Comparison of ENCODE assay signal across 27 cellular contexts in genomic region chr16:782263-782662, GRCh38. TPM values are rescaled to one million over a fixed set of nuclear protein-coding genes. Genes with fewer than 3 reads are reported as not detected.
"Had no signal": no experiment of that assay in that cellular context is flagged by ENCODE, and none has a peak within 500 bp of the region (broad histone marks: within the 10 kb centered on the region; RNA-seq: fewer than 3 reads in every experiment).

No MANE protein-coding gene starts in this region.

- H3K4me3 ChIP-seq: ascending aorta, body of pancreas, Peyer's patch had no signal

- H3K9me3 ChIP-seq: ascending aorta, body of pancreas, Peyer's patch had no signal

- H3K27ac ChIP-seq: ascending aorta, body of pancreas, Peyer's patch had no signal

- DNase-seq: activated CD4-positive, alpha-beta T cell treated with anti-CD3 and anti-CD28 coated beads for 48 hours; activated CD4-positive, alpha-beta T cell treated with anti-CD3 and anti-CD28 coated beads, Interleukin-2, amount 50 U/mL, for 4 hours; activated CD4-positive, CD25-positive, alpha-beta regulatory T cell treated with anti-CD3 and anti-CD28 coated beads, Interleukin-2, amount 50 U/mL, for 72 hours; activated CD8-positive, alpha-beta memory T cell treated with anti-CD3 and anti-CD28 coated beads, Interleukin-2, amount 50 U/mL, for 48 hours; activated CD8-positive, alpha-beta T cell treated with anti-CD3 and anti-CD28 coated beads, Interleukin-2, amount 10 ng/mL, durations not matched to agents 7 days and 5 days; activated effector memory CD4-positive, alpha-beta T cell treated with Interleukin-2 at 50 U/mL for 16 hours; activated naive CD4-positive, alpha-beta T cell; activated naive CD8-positive, alpha-beta T cell treated with anti-CD3 and anti-CD28 coated beads, Interleukin-2, amount 50 U/mL, for 24 hours; activated T-cell treated with anti-CD3 and anti-CD28 coated beads, Interleukin-2, amount 50 U/mL, for 24 hours; amniotic stem cell; body of pancreas; KG1; MM.1S; NCI-H1930; NCI-H2227 treated with DMSO at 0.1 percent for 48 hours; NCI-H446 treated with DMSO at 0.1 percent for 48 hours; NCI-H524 treated with DMSO at 0.1 percent for 48 hours; NCI-H774; NK-92 treated with Interleukin-12 subunit alpha and Interleukin-12 subunit beta, amount 100 ng/mL, for 24 hours; OCI-M1; Peyer's patch; SHP77 had no signal

- H3K27me3 ChIP-seq: ascending aorta, Peyer's patch had no signal

RNA-seq across cellular contexts. Expression of gene GNG13, which starts 18.3 kb away (rescaled TPM):
- total RNA-seq: activated CD8-positive, alpha-beta T cell treated with anti-CD3 and anti-CD28 coated beads, Interleukin-2, amount 10 ng/mL, durations not matched to agents 7 days and 5 days; activated naive CD4-positive, alpha-beta T cell treated with anti-CD3 and anti-CD28 coated beads, Interleukin-2, amount 50 U/mL, for 72 hours; activated T-helper 1 cell treated with anti-CD3 and anti-CD28 coated beads, Interleukin-12 subunit alpha, Interleukin-12 subunit beta, Interleukin-2, Interleukin-4 antibody, amounts not matched to agents 30 ng/mL and 10 ng/mL and 1 ng/mL, durations not matched to agents 14 hours and 24 hours and 36 hours; ascending aorta; body of pancreas; SK-MEL-5 had no signal
- polyA plus RNA-seq: IgD-negative memory B cell had no signal

RNA-seq across cellular contexts. Expression of gene MSLN, which starts 21.7 kb away (rescaled TPM):
- total RNA-seq: activated CD8-positive, alpha-beta T cell treated with anti-CD3 and anti-CD28 coated beads, Interleukin-2, amount 10 ng/mL, durations not matched to agents 7 days and 5 days; activated naive CD4-positive, alpha-beta T cell treated with anti-CD3 and anti-CD28 coated beads, Interleukin-2, amount 50 U/mL, for 72 hours; activated T-helper 1 cell treated with anti-CD3 and anti-CD28 coated beads, Interleukin-12 subunit alpha, Interleukin-12 subunit beta, Interleukin-2, Interleukin-4 antibody, amounts not matched to agents 30 ng/mL and 10 ng/mL and 1 ng/mL, durations not matched to agents 14 hours and 24 hours and 36 hours; SK-MEL-5 had no signal
- polyA plus RNA-seq: IgD-negative memory B cell had no signal
